25 cellular contexts compared by ENCODE assay signal in genomic region chr11:76094729-76095128, GRCh38.
"Had no signal": no experiment of that assay in that cellular context is flagged by ENCODE, and none has a peak within 500 bp of the region (broad histone marks: within the 10 kb centered on the region; RNA-seq: fewer than 3 reads in every experiment).

No MANE protein-coding gene starts in this region.

- H3K9me3 ChIP-seq: ovary, psoas muscle, testis had no signal

- H3K36me3 ChIP-seq: ovary had no signal

- H3K27me3 ChIP-seq: esophagus squamous epithelium, hepatocyte, ovary, stomach, testis, tibial artery had no signal

- H3K4me1 ChIP-seq: esophagus squamous epithelium, psoas muscle, stomach, testis, tibial artery had no signal

- H3K27ac ChIP-seq: esophagus squamous epithelium, hepatocyte, ovary, psoas muscle, stomach, testis, tibial artery had no signal

- ATAC-seq: effector memory CD8-positive, alpha-beta T cell; left colon; natural killer cell; psoas muscle; sciatic nerve; stimulated activated effector memory CD8-positive, alpha-beta T cell treated with anti-CD3 and anti-CD28 coated beads, Interleukin-12 subunit alpha, Interleukin-12 subunit beta, amount 100 ng/mL, for 72 hours had no signal

- H3K4me3 ChIP-seq: esophagus squamous epithelium, hepatocyte, lung, ovary, psoas muscle, smooth muscle cell, stomach, testis, tibial artery had no signal

- DNase-seq: cerebellar nuclear complex; cortex of kidney; effector memory CD8-positive, alpha-beta T cell; erythroblast; esophagus squamous epithelium; foreskin melanocyte; left colon; natural killer cell; occipital lobe; ovary; posterior cingulate gyrus; psoas muscle; stimulated activated CD4-positive, alpha-beta T cell treated with anti-CD3 and anti-CD28 coated beads, Interleukin-12 subunit alpha, Interleukin-12 subunit beta, amount 100 ng/mL, for 4 hours; stimulated activated CD4-positive, alpha-beta T cell treated with anti-CD3 and anti-CD28 coated beads, Interleukin-1b, Interleukin-23, amount 100 ng/mL, for 48 hours; stimulated activated CD4-positive, alpha-beta T cell treated with anti-CD3 and anti-CD28 coated beads, Interleukin-4, amount 100 ng/mL, for 1 hour; stimulated activated naive CD4-positive, alpha-beta T cell treated with Interleukin-2 at 50 U/mL for 16 hours; stomach; substantia nigra; testis; tibial artery had no signal
